9 cellular contexts compared by ENCODE assay signal in the genomic region with DNA sequence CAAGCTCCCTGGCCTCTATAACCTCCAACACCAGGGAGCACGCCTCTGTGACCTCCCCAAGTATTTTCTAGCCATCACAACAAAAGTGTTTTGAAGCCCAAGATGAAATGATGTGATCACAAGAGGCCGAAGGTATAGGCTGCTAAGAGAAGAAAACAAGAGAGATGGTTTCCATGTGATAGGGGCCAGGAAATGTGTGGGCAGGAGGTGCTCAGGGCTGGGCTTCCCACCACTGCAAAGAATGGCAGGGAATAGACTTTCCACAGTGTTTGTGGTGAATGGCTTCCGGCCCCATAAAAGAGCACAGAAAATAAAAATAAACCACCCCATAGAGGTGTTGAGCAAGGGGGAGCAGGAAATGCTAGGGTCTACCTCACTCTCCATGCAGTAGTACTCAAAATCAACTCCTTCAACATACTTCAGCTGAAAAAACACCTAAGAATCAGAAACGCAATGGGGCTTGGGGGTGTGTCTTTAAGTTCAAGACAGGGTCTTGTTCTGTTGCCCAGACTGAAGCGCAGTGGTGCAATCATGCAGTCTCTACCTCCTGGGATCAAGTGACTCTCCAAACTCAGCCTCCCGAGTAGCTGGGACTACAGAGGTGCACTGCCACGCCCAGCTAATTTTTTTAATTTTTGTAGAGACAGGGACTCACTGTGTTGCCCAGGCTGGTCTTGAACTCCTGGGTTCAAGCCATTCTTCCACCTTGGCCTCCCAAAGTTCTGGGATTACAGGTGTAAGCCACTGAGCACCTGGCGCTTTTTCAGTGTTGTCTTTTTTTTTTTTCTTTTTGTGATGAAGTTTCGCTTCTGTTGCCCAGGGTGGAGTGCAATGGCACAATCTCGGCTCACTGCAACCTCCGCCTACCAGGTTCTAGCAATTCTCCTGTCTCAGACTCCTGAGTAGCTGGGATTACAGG. TPM values are rescaled to one million over a fixed set of nuclear protein-coding genes. Genes with fewer than 3 reads are reported as not detected.
DNase-seq lines count a peak whose midpoint lies in the region; ATAC-seq lines count a peak whose summit lies in the region.
"Had no signal": no experiment of that assay in that cellular context is flagged by ENCODE, and none has a peak within 500 bp of the region (broad histone marks: within the 10 kb centered on the region; RNA-seq: fewer than 3 reads in every experiment).

No MANE protein-coding gene starts in this region.

- peak overlapping the region; percentile 97 for H3K27ac Mint-ChIP-seq in activated naive CD8-positive, alpha-beta T cell treated with anti-CD3 and anti-CD28 coated beads for 36 hours

- peaks cover 4% of the 10 kb centered on the region for H3K36me3 ChIP-seq in H7 (replicated peaks; ENCODE audit: control insufficient read depth, insufficient read depth, low read length)

- no peaks in the 10 kb centered on the region for H3K27me3 Mint-ChIP-seq in activated naive CD8-positive, alpha-beta T cell treated with anti-CD3 and anti-CD28 coated beads for 36 hours

- peak overlapping the region in 14 of 21 experiments; percentile 28 to 98 (median 72) for H3K27ac ChIP-seq in skin epidermis

- H3K9me3 Mint-ChIP-seq in activated naive CD8-positive, alpha-beta T cell treated with anti-CD3 and anti-CD28 coated beads for 36 hours, result no peaks in the 10 kb centered on the region

- peak; percentile 21 for ATAC-seq in GM18498 (IDR thresholded peaks at IDR 0.05; ENCODE audit: unreplicated experiment)

- H3K27me3 ChIP-seq in H7 (ENCODE audit: control insufficient read depth, insufficient read depth, low read length), result no peaks in the 10 kb centered on the region

- peak overlapping the region; percentile 67 for H3K4me3 Mint-ChIP-seq in activated naive CD8-positive, alpha-beta T cell treated with anti-CD3 and anti-CD28 coated beads for 36 hours

- DNase-seq in T-helper 1 cell, result peak; percentile 56 to 85 (median 71)
- DNase-seq in activated naive CD8-positive, alpha-beta T cell treated with anti-CD3 and anti-CD28 coated beads for 36 hours, result peak; percentile 77
- no peak for DNase-seq in H7
- no peak for DNase-seq in hepatic stellate cell (ENCODE audit: low spot score)
- no peak for DNase-seq in inferior parietal cortex (ENCODE audit: extremely low spot score)
- no peak for DNase-seq in iPS-NIHi7 (ENCODE audit: extremely low spot score)
- DNase-seq: mammary epithelial cell had no signal

- H3K36me3 Mint-ChIP-seq in activated naive CD8-positive, alpha-beta T cell treated with anti-CD3 and anti-CD28 coated beads for 36 hours, result peaks cover 49% of the 10 kb centered on the region

- peaks cover 92% of the 10 kb centered on the region for H3K4me1 Mint-ChIP-seq in activated naive CD8-positive, alpha-beta T cell treated with anti-CD3 and anti-CD28 coated beads for 36 hours

- H3K4me3 ChIP-seq in skin epidermis (no peak overlapping the region), H7 (ENCODE audit: insufficient read depth, low read depth, low read length) (no peak overlapping the region)

RNA-seq across cellular contexts. Expression of gene DAD1, which starts 27.1 kb away (rescaled TPM):
- total RNA-seq in activated naive CD8-positive, alpha-beta T cell treated with anti-CD3 and anti-CD28 coated beads for 36 hours, result 100 to 1,000 TPM; 197 to 208 TPM
- total RNA-seq in H7 (2014; rRNA removed; shearing (Covaris generic)), result 218 and 306 TPM in 2 replicates

RNA-seq across cellular contexts. Expression of gene ABHD4, which starts 36.2 kb away (rescaled TPM):
- 1 to 10 TPM; 8.2 to 8.7 TPM for total RNA-seq in activated naive CD8-positive, alpha-beta T cell treated with anti-CD3 and anti-CD28 coated beads for 36 hours
- total RNA-seq in H7 (2014; rRNA removed; shearing (Covaris generic)), result 28.4 and 29.6 TPM in 2 replicates

Comparison
In these comparisons a context has a peak if more than half of its experiments do, and no peak if none do; other contexts are left out.
1. DNase-seq: peak in T-helper 1 cell (5 of 5) and activated naive CD8-positive, alpha-beta T cell treated with anti-CD3 and anti-CD28 coated beads for 36 hours (single experiment); none in H7 (single experiment), hepatic stellate cell (single experiment), inferior parietal cortex (single experiment) and iPS-NIHi7 (single experiment).